Comparison of ENCODE assay signal across 24 cellular contexts in genomic region chr2:52571380-52572347, GRCh38.
"Had no signal": no experiment of that assay in that cellular context is flagged by ENCODE, and none has a peak within 500 bp of the region (broad histone marks: within the 10 kb centered on the region; RNA-seq: fewer than 3 reads in every experiment).

No MANE protein-coding gene starts in this region.

- H3K9me3 ChIP-seq: gastrocnemius medialis had no signal

- H3K27me3 ChIP-seq: esophagus squamous epithelium, gastrocnemius medialis, suprapubic skin, transverse colon had no signal

- H3K4me1 ChIP-seq: esophagus squamous epithelium, gastrocnemius medialis, suprapubic skin, transverse colon had no signal

- H3K4me3 ChIP-seq: esophagus squamous epithelium, gastrocnemius medialis, SK-N-MC, suprapubic skin, transverse colon had no signal

- H3K27me3 Mint-ChIP-seq: activated B cell treated with CpG ODN at 0.5 μM for 24 hours; activated CD4-positive, alpha-beta T cell treated with anti-CD3 and anti-CD28 coated beads for 36 hours; activated naive CD8-positive, alpha-beta T cell treated with anti-CD3 and anti-CD28 coated beads, Interleukin-2, amount 10 ng/mL, durations not matched to agents 7 days and 5 days; activated T-cell treated with anti-CD3 and anti-CD28 coated beads, Interleukin-2, amount 50 U/mL, for 24 hours; naive thymus-derived CD8-positive, alpha-beta T cell; stimulated activated naive CD8-positive, alpha-beta T cell treated with anti-CD3 and anti-CD28 coated beads, Interleukin-15, Interleukin-2, amounts not matched to agents 100 ng/mL and 50 ng/mL, for 24 hours; T-helper 17 cell had no signal

- H3K4me1 Mint-ChIP-seq: activated B cell treated with CpG ODN at 0.5 μM for 24 hours; activated CD4-positive, alpha-beta T cell treated with anti-CD3 and anti-CD28 coated beads for 36 hours; activated naive CD8-positive, alpha-beta T cell treated with anti-CD3 and anti-CD28 coated beads, Interleukin-2, amount 10 ng/mL, durations not matched to agents 7 days and 5 days; endodermal cell; naive thymus-derived CD8-positive, alpha-beta T cell; T-helper 17 cell had no signal

- DNase-seq: activated B cell treated with CpG ODN at 0.5 μM for 24 hours; activated CD4-positive, alpha-beta T cell treated with anti-CD3 and anti-CD28 coated beads for 36 hours; activated CD4-positive, alpha-beta T cell treated with anti-CD3 and anti-CD28 coated beads, Interleukin-2, amount 50 U/mL, for 4 hours; activated CD8-positive, alpha-beta memory T cell treated with anti-CD3 and anti-CD28 coated beads for 24 hours; activated CD8-positive, alpha-beta memory T cell treated with anti-CD3 and anti-CD28 coated beads, Interleukin-2, amount 50 U/mL, for 4 hours; activated naive CD4-positive, alpha-beta T cell treated with Interleukin-2 at 50 U/mL for 16 hours; activated naive CD8-positive, alpha-beta T cell treated with anti-CD3 and anti-CD28 coated beads, Interleukin-2, amount 10 ng/mL, durations not matched to agents 7 days and 5 days; activated T-cell treated with anti-CD3 and anti-CD28 coated beads, Interleukin-2, amount 50 U/mL, for 24 hours; amygdala; cerebellar nuclear complex; cortex of kidney; endodermal cell; esophagus squamous epithelium; gastrocnemius medialis; head of caudate nucleus; hypothalamus; stimulated activated CD4-positive, alpha-beta T cell treated with anti-CD3 and anti-CD28 coated beads, Interleukin-4, amount 100 ng/mL, for 1 hour; SW 1271; transverse colon had no signal

- H3K36me3 Mint-ChIP-seq: activated naive CD8-positive, alpha-beta T cell treated with anti-CD3 and anti-CD28 coated beads, Interleukin-2, amount 10 ng/mL, durations not matched to agents 7 days and 5 days had no signal

- H3K4me3 Mint-ChIP-seq: activated B cell treated with CpG ODN at 0.5 μM for 24 hours; activated CD4-positive, alpha-beta T cell treated with anti-CD3 and anti-CD28 coated beads for 36 hours; activated naive CD8-positive, alpha-beta T cell treated with anti-CD3 and anti-CD28 coated beads, Interleukin-2, amount 10 ng/mL, durations not matched to agents 7 days and 5 days; activated T-cell treated with anti-CD3 and anti-CD28 coated beads, Interleukin-2, amount 50 U/mL, for 24 hours; endodermal cell; naive thymus-derived CD8-positive, alpha-beta T cell; stimulated activated naive CD8-positive, alpha-beta T cell treated with anti-CD3 and anti-CD28 coated beads, Interleukin-15, Interleukin-2, amounts not matched to agents 100 ng/mL and 50 ng/mL, for 24 hours; T-helper 17 cell had no signal

- ATAC-seq: activated CD4-positive, alpha-beta T cell treated with anti-CD3 and anti-CD28 coated beads for 36 hours; gastrocnemius medialis; naive thymus-derived CD8-positive, alpha-beta T cell; T-helper 17 cell had no signal

- H3K27ac ChIP-seq: esophagus squamous epithelium, gastrocnemius medialis, SK-N-MC, suprapubic skin, transverse colon had no signal

- H3K27ac Mint-ChIP-seq: activated B cell treated with CpG ODN at 0.5 μM for 24 hours; activated CD4-positive, alpha-beta T cell treated with anti-CD3 and anti-CD28 coated beads for 36 hours; activated naive CD8-positive, alpha-beta T cell treated with anti-CD3 and anti-CD28 coated beads, Interleukin-2, amount 10 ng/mL, durations not matched to agents 7 days and 5 days; activated T-cell treated with anti-CD3 and anti-CD28 coated beads, Interleukin-2, amount 50 U/mL, for 24 hours; endodermal cell; naive thymus-derived CD8-positive, alpha-beta T cell; stimulated activated naive CD8-positive, alpha-beta T cell treated with anti-CD3 and anti-CD28 coated beads, Interleukin-15, Interleukin-2, amounts not matched to agents 100 ng/mL and 50 ng/mL, for 24 hours; T-helper 17 cell had no signal
